In the genomic region with DNA sequence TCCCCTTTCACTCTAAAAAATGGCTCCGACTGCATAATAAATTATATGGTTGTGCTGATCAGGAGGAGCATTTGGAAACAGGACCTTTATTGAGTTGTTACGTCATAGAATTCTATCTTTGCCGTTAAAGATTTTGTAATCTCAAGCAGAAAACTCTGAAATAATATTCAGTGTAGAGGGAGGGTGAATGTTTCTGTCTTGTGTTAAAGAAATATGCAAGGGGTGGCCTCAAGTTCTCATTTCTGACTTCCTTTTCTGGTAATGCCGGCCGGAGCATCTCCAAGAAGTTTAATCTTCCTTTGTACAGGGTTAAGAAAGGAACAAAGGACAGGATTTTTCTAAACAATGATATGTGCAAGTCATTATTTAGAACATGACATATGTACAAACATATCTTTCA, we compare ENCODE assay signal across 10 cellular contexts.
DNase-seq lines count a peak whose midpoint lies in the region; TF ChIP-seq lines count a peak whose summit lies in the region.
"Had no signal": no experiment of that assay in that cellular context is flagged by ENCODE, and none has a peak within 500 bp of the region (broad histone marks: within the 10 kb centered on the region; RNA-seq: fewer than 3 reads in every experiment).

No MANE protein-coding gene starts in this region.

- H3K4me3 Mint-ChIP-seq in Calu3 (ENCODE audit: low read depth, unreplicated experiment), result no peak overlapping the region
- no peak overlapping the region for H3K4me3 Mint-ChIP-seq in activated naive CD4-positive, alpha-beta T cell treated with anti-CD3 and anti-CD28 coated beads, Interleukin-2, amount 10 ng/mL, durations not matched to agents 7 days and 5 days

- H3K9me3 Mint-ChIP-seq in Calu3 (ENCODE audit: low read depth, unreplicated experiment), result no peaks in the 10 kb centered on the region
- H3K9me3 Mint-ChIP-seq in activated naive CD4-positive, alpha-beta T cell treated with anti-CD3 and anti-CD28 coated beads, Interleukin-2, amount 10 ng/mL, durations not matched to agents 7 days and 5 days, result no peaks in the 10 kb centered on the region

- DNase-seq in Calu3 (no peak), MV-4-11 (lab: John Stamatoyannopoulos, UW) (peak; percentile 86), choroid plexus epithelial cell (ENCODE audit: low read depth) (peak; percentile 71), osteoblast (ENCODE audit: insufficient read length, low spot score, missing footprints) (no peak), HUDEP-2 (lab: John Stamatoyannopoulos, UW; ENCODE audit: unreplicated experiment in 76 of 76) (no peak), iPS-NIHi11 (ENCODE audit: low spot score) (no peak), kidney glomerular epithelial cell (lab: John Stamatoyannopoulos, UW) (no peak)
- DNase-seq in activated naive CD4-positive, alpha-beta T cell treated with anti-CD3 and anti-CD28 coated beads, Interleukin-2, amount 10 ng/mL, durations not matched to agents 7 days and 5 days, result no peak
- DNase-seq: activated CD4-positive, alpha-beta T cell treated with anti-CD3 and anti-CD28 coated beads, Interleukin-2, amount 50 U/mL, for 48 hours; stimulated activated CD4-positive, alpha-beta T cell treated with anti-CD3 and anti-CD28 coated beads, Interleukin-2, amount 100 ng/mL, for 24 hours had no signal

- no peaks in the 10 kb centered on the region for H3K9me3 ChIP-seq in osteoblast (ENCODE audit: low read depth, low read length)

- no peak for TF ChIP-seq CTCF in Calu3 (IDR thresholded peaks at IDR 0.05; ENCODE audit: unreplicated experiment)
- no peak for TF ChIP-seq CTCF in choroid plexus epithelial cell (conservative IDR thresholded peaks at IDR 0.05; ENCODE audit: low read depth, low read length)
- no peak for TF ChIP-seq CTCF in osteoblast (IDR thresholded peaks at IDR 0.05; ENCODE audit: extremely low read depth, low read depth, low read length)

- BruUV-seq in Calu3 (replicated peaks; lab: Mats Ljungman, UMichigan), result no TSS peak

- peaks cover 70% of the 10 kb centered on the region for H3K4me1 ChIP-seq in osteoblast (ENCODE audit: insufficient read depth, low read length)

- no peaks in the 10 kb centered on the region for H3K36me3 ChIP-seq in osteoblast (ENCODE audit: insufficient read depth, low read length)

- H3K79me2 ChIP-seq in osteoblast (ENCODE audit: insufficient read depth, low read length), result no peaks in the 10 kb centered on the region

- peak overlapping the region; percentile 9 for H2AFZ ChIP-seq in osteoblast (ENCODE audit: low read length)

- peak overlapping the region; percentile 76 for H3K4me2 ChIP-seq in osteoblast (ENCODE audit: insufficient read depth, low read length)

- no peaks in the 10 kb centered on the region for H4K20me1 ChIP-seq in osteoblast (ENCODE audit: insufficient read depth, low read length)

- peak overlapping the region; percentile 72 for H3K27ac ChIP-seq in osteoblast (ENCODE audit: low read depth, low read length)

- intact Hi-C loops in Calu3 (cut with micrococcal nuclease; ENCODE audit: unreplicated experiment), result loop anchor here (2.0 to 5.0 kb wide), 4 partner anchors 168 to 318 kb away; no protein-coding TSS in a partner anchor

- no peaks in the 10 kb centered on the region for H3K27me3 Mint-ChIP-seq in Calu3 (ENCODE audit: unreplicated experiment)
- no peaks in the 10 kb centered on the region for H3K27me3 Mint-ChIP-seq in activated naive CD4-positive, alpha-beta T cell treated with anti-CD3 and anti-CD28 coated beads, Interleukin-2, amount 10 ng/mL, durations not matched to agents 7 days and 5 days

- H3K36me3 Mint-ChIP-seq in Calu3 (ENCODE audit: insufficient read depth, unreplicated experiment), result no peaks in the 10 kb centered on the region
- no peaks in the 10 kb centered on the region for H3K36me3 Mint-ChIP-seq in activated naive CD4-positive, alpha-beta T cell treated with anti-CD3 and anti-CD28 coated beads, Interleukin-2, amount 10 ng/mL, durations not matched to agents 7 days and 5 days

- no peaks in the 10 kb centered on the region for H3K27me3 ChIP-seq in osteoblast (ENCODE audit: insufficient read depth, low read length)

- H3K4me1 Mint-ChIP-seq in Calu3 (ENCODE audit: low read depth, unreplicated experiment), result peaks cover 50% of the 10 kb centered on the region
- peaks cover 34% of the 10 kb centered on the region for H3K4me1 Mint-ChIP-seq in activated naive CD4-positive, alpha-beta T cell treated with anti-CD3 and anti-CD28 coated beads, Interleukin-2, amount 10 ng/mL, durations not matched to agents 7 days and 5 days

- H3K27ac Mint-ChIP-seq in Calu3 (ENCODE audit: unreplicated experiment), result peak overlapping the region; percentile 33
- no peak overlapping the region for H3K27ac Mint-ChIP-seq in activated naive CD4-positive, alpha-beta T cell treated with anti-CD3 and anti-CD28 coated beads, Interleukin-2, amount 10 ng/mL, durations not matched to agents 7 days and 5 days

- CTCF ChIA-PET in Calu3 (lab: Charles Lee), result interaction anchor here (1.0 kb wide), 1 partner anchor 230 kb away, joined by 5 read pairs; no protein-coding TSS in a partner anchor
- CTCF ChIA-PET in activated naive CD4-positive, alpha-beta T cell treated with anti-CD3 and anti-CD28 coated beads, Interleukin-2, amount 10 ng/mL, durations not matched to agents 7 days and 5 days (lab: Charles Lee), result interaction anchor here (0.5 to 1.5 kb wide), 15 partner anchors 8 to 307 kb away, joined by 3 to 10 read pairs (median 3); no protein-coding TSS in a partner anchor

- H3K4me3 ChIP-seq in choroid plexus epithelial cell (ENCODE audit: low read depth, low read length) (no peak overlapping the region), osteoblast (ENCODE audit: insufficient read depth, low read length) (no peak overlapping the region)

Comparison
In these comparisons a context has a peak if more than half of its experiments do, and no peak if none do; other contexts are left out.
1. DNase-seq: peak in MV-4-11 (single experiment) and choroid plexus epithelial cell (single experiment); none in Calu3 (single experiment), osteoblast (single experiment), HUDEP-2 (0 of 76), iPS-NIHi11 (single experiment), kidney glomerular epithelial cell (single experiment) and activated naive CD4-positive, alpha-beta T cell treated with anti-CD3 and anti-CD28 coated beads, Interleukin-2, amount 10 ng/mL, durations not matched to agents 7 days and 5 days (single experiment).